In the genomic region with DNA sequence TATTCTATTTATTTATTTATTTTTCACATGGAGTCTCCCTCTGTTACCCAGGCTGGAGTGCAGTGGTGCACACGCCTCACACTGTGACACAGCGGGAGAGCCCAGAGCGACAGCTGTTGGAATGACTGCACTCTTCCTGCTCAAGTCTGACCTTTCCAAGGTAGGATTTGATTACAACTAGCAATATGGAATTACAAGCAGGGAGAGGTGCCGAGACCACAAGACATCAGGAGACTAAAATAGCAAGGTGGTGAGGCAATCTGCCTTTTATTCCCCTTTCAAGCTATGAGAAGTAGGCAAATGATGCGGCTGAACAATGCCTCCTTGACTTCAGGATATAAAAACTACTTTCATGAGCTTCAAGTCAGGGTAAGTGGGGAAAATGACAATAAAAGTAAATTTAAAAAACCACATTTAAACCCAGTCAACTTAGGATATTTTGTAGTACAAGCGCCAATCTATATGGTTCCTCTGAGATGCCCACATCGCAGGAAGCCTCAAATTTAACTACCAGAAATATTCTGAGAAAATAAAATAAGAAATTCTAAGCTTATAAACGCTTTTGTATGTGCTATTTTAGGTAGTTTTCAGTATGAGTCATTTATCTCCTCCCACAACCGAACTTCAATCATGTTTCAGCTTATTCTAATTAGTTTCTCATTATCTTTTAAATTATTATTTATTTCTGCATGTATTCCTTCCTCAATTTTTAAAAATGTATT, we compare ENCODE assay signal across 12 cellular contexts.
DNase-seq lines count a peak whose midpoint lies in the region; ATAC-seq, FAIRE-seq and TF ChIP-seq lines count a peak whose summit lies in the region.
"Had no signal": no experiment of that assay in that cellular context is flagged by ENCODE, and none has a peak within 500 bp of the region (broad histone marks: within the 10 kb centered on the region; RNA-seq: fewer than 3 reads in every experiment).

No MANE protein-coding gene starts in this region.

- H3K36me3 Mint-ChIP-seq in CD8-positive, alpha-beta memory T cell = no peaks in the 10 kb centered on the region
- H3K36me3 Mint-ChIP-seq: CD4-positive, alpha-beta memory T cell had no signal

- no peak overlapping the region for H3K27ac Mint-ChIP-seq in CD8-positive, alpha-beta memory T cell
- H3K27ac Mint-ChIP-seq: CD4-positive, alpha-beta memory T cell had no signal

- TF ChIP-seq CTCF in A673 (conservative IDR thresholded peaks at IDR 0.05; ENCODE audit: low read depth, low read length) (no peak), epithelial cell of esophagus (IDR thresholded peaks at IDR 0.05; ENCODE audit: insufficient read depth, low read depth, low read length, missing control alignments) (no peak)

- intact Hi-C loops in A673 (cut with micrococcal nuclease; ENCODE audit: unreplicated experiment) (no loop called here), Right ventricle myocardium inferior (cut with DNase I) (no loop called here)

- no peak for FAIRE-seq in small intestine (lab: Jason Lieb, UNC)
- FAIRE-seq: endometrium had no signal

- H3K4me1 Mint-ChIP-seq in CD8-positive, alpha-beta memory T cell = no peaks in the 10 kb centered on the region

- POLR2A ChIA-PET in A673 (lab: Charles Lee; ENCODE audit: low non-redundant PET) = no interaction called here
- POLR2A ChIA-PET in CD8-positive, alpha-beta memory T cell (lab: Charles Lee) = no interaction called here

- DNase-seq in A673 (ENCODE audit: low spot score) (peak; percentile 45), NCI-H2171 (lab: John Stamatoyannopoulos, UW) (peak; percentile 92), epithelial cell of esophagus (ENCODE audit: low read depth) (peak; percentile 93), Right ventricle myocardium inferior (ENCODE audit: missing footprints) (no peak), small intestine (no peak)
- DNase-seq in CD8-positive, alpha-beta memory T cell = no peak
- DNase-seq: CD4-positive, alpha-beta memory T cell had no signal

- no peaks in the 10 kb centered on the region for H3K9me3 Mint-ChIP-seq in CD8-positive, alpha-beta memory T cell
- H3K9me3 Mint-ChIP-seq: CD4-positive, alpha-beta memory T cell had no signal

- H3K4me1 ChIP-seq in A673 (ENCODE audit: insufficient read depth, low read length, poor library complexity, severe bottlenecking) (no peaks in the 10 kb centered on the region), small intestine (ENCODE audit: control insufficient read depth in 2 of 2, insufficient read depth in 1 of 2, low read depth in 1 of 2, low read length in 1 of 2) (no peaks in the 10 kb centered on the region)
- H3K4me1 ChIP-seq in CD8-positive, alpha-beta memory T cell (ENCODE audit: insufficient read depth, low read length) = no peaks in the 10 kb centered on the region

- WGBS in small intestine, 3 donors = 78 to 88% (median 85%) methylated on average over 9 of the region's 9 CpGs

- H3K27ac ChIP-seq in A673 (ENCODE audit: low read depth, low read length, poor library complexity, severe bottlenecking) (no peak overlapping the region), small intestine (ENCODE audit: low read depth in 1 of 2, low read length in 1 of 2) (no peak overlapping the region)
- H3K27ac ChIP-seq in CD8-positive, alpha-beta memory T cell (ENCODE audit: low read depth, low read length) = no peak overlapping the region
- H3K27ac ChIP-seq: parathyroid adenoma, vagina had no signal

- H3K4me3 ChIP-seq in A673 (ENCODE audit: low read depth, low read length, poor library complexity, severe bottlenecking) (no peak overlapping the region), epithelial cell of esophagus (ENCODE audit: low read length) (no peak overlapping the region), small intestine (ENCODE audit: low read depth in 1 of 2, low read length in 2 of 2) (no peak overlapping the region)
- no peak overlapping the region for H3K4me3 ChIP-seq in CD8-positive, alpha-beta memory T cell (ENCODE audit: low read length)
- H3K4me3 ChIP-seq: vagina had no signal

- CTCF ChIA-PET in A673 (lab: Charles Lee) = no interaction called here
- CTCF ChIA-PET in CD8-positive, alpha-beta memory T cell (lab: Charles Lee) = no interaction called here

- H3K27me3 ChIP-seq in A673 (replicated peaks; ENCODE audit: insufficient read depth, low read depth, low read length, poor library complexity) (no peaks in the 10 kb centered on the region), small intestine (ENCODE audit: control insufficient read depth in 2 of 2, insufficient read depth in 2 of 2, low read length in 2 of 2) (no peaks in the 10 kb centered on the region)
- no peaks in the 10 kb centered on the region for H3K27me3 ChIP-seq in CD8-positive, alpha-beta memory T cell (ENCODE audit: insufficient read depth, low read length, poor library complexity, severe bottlenecking)
- H3K27me3 ChIP-seq: vagina had no signal

- H3K9me3 ChIP-seq in A673 (ENCODE audit: low read depth, low read length, poor library complexity, severe bottlenecking) (no peaks in the 10 kb centered on the region), small intestine (ENCODE audit: control insufficient read depth, low read depth) (no peaks in the 10 kb centered on the region)
- H3K9me3 ChIP-seq in CD8-positive, alpha-beta memory T cell (ENCODE audit: low read length) = no peaks in the 10 kb centered on the region
- H3K9me3 ChIP-seq: vagina had no signal

- ATAC-seq in GM21576 (IDR thresholded peaks at IDR 0.05; ENCODE audit: unreplicated experiment) = peak; percentile 70
- ATAC-seq in Right ventricle myocardium inferior = no peak
- ATAC-seq in GM18517 (IDR thresholded peaks at IDR 0.05; ENCODE audit: unreplicated experiment) = no peak

- no TSS peak for BruUV-seq in A673 (replicated peaks; lab: Mats Ljungman, UMichigan)

- H3K36me3 ChIP-seq in A673 (ENCODE audit: insufficient read depth, low read length, poor library complexity, severe bottlenecking) (no peaks in the 10 kb centered on the region), small intestine (ENCODE audit: control insufficient read depth in 2 of 2, insufficient read depth in 2 of 2, low read length in 2 of 2) (no peaks in the 10 kb centered on the region)
- no peaks in the 10 kb centered on the region for H3K36me3 ChIP-seq in CD8-positive, alpha-beta memory T cell (ENCODE audit: insufficient read depth, low read length)
- H3K36me3 ChIP-seq: vagina had no signal

- no peak overlapping the region for H3K4me3 Mint-ChIP-seq in CD8-positive, alpha-beta memory T cell
- H3K4me3 Mint-ChIP-seq: CD4-positive, alpha-beta memory T cell had no signal

- no peaks in the 10 kb centered on the region for H3K27me3 Mint-ChIP-seq in CD8-positive, alpha-beta memory T cell
- H3K27me3 Mint-ChIP-seq: CD4-positive, alpha-beta memory T cell had no signal

Comparison
In these comparisons a context has a peak if more than half of its experiments do, and no peak if none do; other contexts are left out.
1. DNase-seq: peak in A673 (single experiment), NCI-H2171 (single experiment) and epithelial cell of esophagus (single experiment); none in Right ventricle myocardium inferior (single experiment), CD8-positive, alpha-beta memory T cell (0 of 5) and small intestine (single experiment).